In the genomic region with DNA sequence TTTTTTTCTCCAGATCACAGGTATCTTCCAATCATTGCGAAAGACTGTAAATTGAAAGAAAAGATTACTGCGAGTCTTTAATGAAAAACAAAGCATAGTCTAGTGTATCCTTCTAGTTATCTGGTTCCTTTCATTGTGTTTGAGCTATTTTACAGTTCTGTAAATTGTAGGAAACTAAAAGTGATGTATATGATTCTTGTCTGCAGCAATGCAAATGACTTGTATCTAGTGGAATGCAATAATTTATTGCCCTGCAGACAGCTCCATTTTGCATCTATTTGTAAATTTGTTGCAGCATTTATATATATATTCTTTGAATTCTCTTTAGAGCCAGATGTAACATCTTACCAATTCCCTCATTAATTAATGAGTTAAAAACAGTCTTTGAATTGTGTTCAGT, we compare ENCODE assay signal across 19 cellular contexts.
A peak's percentile ranks its signal among the peaks of the same experiment; 100 is the strongest.
DNase-seq lines count a peak whose midpoint lies in the region; ATAC-seq and TF ChIP-seq lines count a peak whose summit lies in the region.
"Had no signal": no experiment of that assay in that cellular context is flagged by ENCODE, and none has a peak within 500 bp of the region (broad histone marks: within the 10 kb centered on the region; RNA-seq: fewer than 3 reads in every experiment).

No MANE protein-coding gene starts in this region.

- H2AK5ac ChIP-seq in mesenchymal stem cell (ENCODE audit: low read length, severe bottlenecking), result no peak overlapping the region

- no peak overlapping the region for H3K4ac ChIP-seq in mesenchymal stem cell (ENCODE audit: low read depth in 1 of 2, low read length in 2 of 2)

- intact Hi-C loops in PC-3 (cut with micrococcal nuclease), result no loop called here

- no peak overlapping the region for H2AFZ ChIP-seq in mesenchymal stem cell (ENCODE audit: low read depth, low read length)
- no peak overlapping the region for H2AFZ ChIP-seq in PC-3 (ENCODE audit: low read length)

- H3K4me1 ChIP-seq in mesenchymal stem cell (ENCODE audit: control insufficient read depth, insufficient read depth, low read depth, low read length) (no peaks in the 10 kb centered on the region), PC-3 (ENCODE audit: insufficient read depth, low read length) (no peaks in the 10 kb centered on the region)
- H3K4me1 ChIP-seq: Caco-2 had no signal

- H3K4me3 ChIP-seq in mesenchymal stem cell (ENCODE audit: insufficient read depth in 1 of 2, low read depth in 1 of 2, low read length in 2 of 2) (no peak overlapping the region), PC-3 (ENCODE audit: low read length) (no peak overlapping the region)

- H3K27me3 ChIP-seq in mesenchymal stem cell (ENCODE audit: control insufficient read depth in 1 of 2, insufficient read depth in 1 of 2, low read length in 2 of 2) (no peaks in the 10 kb centered on the region), PC-3 (ENCODE audit: low read length) (no peaks in the 10 kb centered on the region)

- H3K79me1 ChIP-seq in mesenchymal stem cell (replicated peaks; ENCODE audit: low read length, poor library complexity, severe bottlenecking), result no peaks in the 10 kb centered on the region

- H3K4me2 ChIP-seq in mesenchymal stem cell (ENCODE audit: low read length, poor library complexity, severe bottlenecking) (no peak overlapping the region), PC-3 (ENCODE audit: low read length) (no peak overlapping the region)

- peak; percentile 1 for DNase-seq in A172 (ENCODE audit: low spot score)
- DNase-seq in HCEC 1CT, result peak; percentile 41
- peak; percentile 26 for DNase-seq in amniotic epithelial cell (ENCODE audit: low read depth)
- DNase-seq in mesenchymal stem cell, result peak; percentile 34
- DNase-seq in pons (ENCODE audit: low spot score), result no peak
- no peak for DNase-seq in PC-3
- DNase-seq: 8988T; Caco-2; CD4-positive, alpha-beta T cell; DMS153; NCI-H1092; NCI-H146; NCI-H2081; NCI-H2171 treated with DMSO at 0.1 percent for 48 hours; NCI-H774; RPMI8226; SHP77 treated with DMSO at 0.1 percent for 48 hours had no signal

- H3K23ac ChIP-seq in mesenchymal stem cell (ENCODE audit: low read length in 2 of 2), result no peak overlapping the region

- H3K9ac ChIP-seq in mesenchymal stem cell (ENCODE audit: low read length), result no peak overlapping the region
- H3K9ac ChIP-seq in PC-3 (ENCODE audit: low read length), result no peak overlapping the region

- no TSS peak for BruUV-seq in PC-3 (replicated peaks; lab: Mats Ljungman, UMichigan)

- H3K9me2 ChIP-seq in PC-3 (replicated peaks; ENCODE audit: low read length), result no peaks in the 10 kb centered on the region

- H3K9me3 ChIP-seq in mesenchymal stem cell (ENCODE audit: control insufficient read depth, low read length), result no peaks in the 10 kb centered on the region
- H3K9me3 ChIP-seq in PC-3 (ENCODE audit: low read length), result no peaks in the 10 kb centered on the region
- H3K9me3 ChIP-seq: Caco-2 had no signal

- no peak overlapping the region for H2BK5ac ChIP-seq in mesenchymal stem cell (ENCODE audit: low read depth, low read length, poor library complexity, severe bottlenecking)

- H2BK12ac ChIP-seq in mesenchymal stem cell (ENCODE audit: low read length in 2 of 2), result no peak overlapping the region

- H3K79me2 ChIP-seq in PC-3 (ENCODE audit: low read length), result no peaks in the 10 kb centered on the region

- no peak for ATAC-seq in activated CD4-positive, CD25-positive, alpha-beta regulatory T cell treated with anti-CD3 and anti-CD28 coated beads, Interleukin-2, amount 50 U/mL, for 24 hours
- ATAC-seq in PC-3 (no peak), GM21367 (IDR thresholded peaks at IDR 0.05; ENCODE audit: unreplicated experiment) (no peak)

- H2BK15ac ChIP-seq in mesenchymal stem cell (ENCODE audit: low read depth, poor library complexity, severe bottlenecking), result no peak overlapping the region

- CTCF ChIA-PET in PC-3 (lab: Charles Lee), result no interaction called here

- no peak overlapping the region for H3K14ac ChIP-seq in mesenchymal stem cell (ENCODE audit: low read length in 2 of 2)

- H4K8ac ChIP-seq in mesenchymal stem cell (ENCODE audit: low read length), result no peak overlapping the region

- H3K27ac ChIP-seq in mesenchymal stem cell (ENCODE audit: low read length, poor library complexity, severe bottlenecking) (no peak overlapping the region), PC-3 (ENCODE audit: low read length) (no peak overlapping the region)

- 68% methylated on average over 2 of the region's 2 CpGs for WGBS in mesenchymal stem cell

- TF ChIP-seq CTCF in PC-3 (conservative IDR thresholded peaks at IDR 0.05; ENCODE audit: low read depth, low read length), result no peak

- no peaks in the 10 kb centered on the region for H3K36me3 ChIP-seq in mesenchymal stem cell (ENCODE audit: control insufficient read depth in 1 of 2, insufficient read depth in 2 of 2, low read depth in 1 of 2, low read length in 2 of 2)
- no peaks in the 10 kb centered on the region for H3K36me3 ChIP-seq in PC-3 (ENCODE audit: low read depth, low read length)

- H4K91ac ChIP-seq in mesenchymal stem cell (ENCODE audit: low read length), result no peak overlapping the region

- POLR2A ChIA-PET in PC-3 (lab: Charles Lee; ENCODE audit: unreplicated experiment), result no interaction called here

- H4K20me1 ChIP-seq in PC-3 (ENCODE audit: low read length), result no peaks in the 10 kb centered on the region

- H3K18ac ChIP-seq in mesenchymal stem cell (ENCODE audit: low read depth in 1 of 2, low read length in 2 of 2), result no peak overlapping the region

- no peak overlapping the region for H2BK120ac ChIP-seq in mesenchymal stem cell (ENCODE audit: low read depth, low read length)

- H3F3A ChIP-seq in PC-3 (ENCODE audit: low read length, unreplicated experiment), result no peaks in the 10 kb centered on the region

Comparison
In these comparisons a context has a peak if more than half of its experiments do, and no peak if none do; other contexts are left out.
1. DNase-seq: peak in A172 (single experiment), HCEC 1CT (single experiment), amniotic epithelial cell (single experiment) and mesenchymal stem cell (single experiment); none in pons (single experiment) and PC-3 (single experiment).